In genomic region chr11:20754957-20755356, GRCh38 we compare ENCODE assay signal across 12 cellular contexts.
DNase-seq lines count a peak whose midpoint lies in the region; ATAC-seq, FAIRE-seq and TF ChIP-seq lines count a peak whose summit lies in the region.
"Had no signal": no experiment of that assay in that cellular context is flagged by ENCODE, and none has a peak within 500 bp of the region (broad histone marks: within the 10 kb centered on the region; RNA-seq: fewer than 3 reads in every experiment).

No MANE protein-coding gene starts in this region.

- no peaks in the 10 kb centered on the region for H3K36me3 Mint-ChIP-seq in T-helper 2 cell treated with Interferon-gamma antibody and Interleukin-4, amounts not matched to agents 5 μg/mL and 100 μg/mL, for 36 hours (ENCODE audit: low read depth)

- H3K27ac ChIP-seq in iPS DF 6.9 (ENCODE audit: low read length) = no peak overlapping the region

- H3K4me1 ChIP-seq in iPS DF 6.9 (ENCODE audit: control insufficient read depth, insufficient read depth, low read length) = no peaks in the 10 kb centered on the region

- H3K4me3 ChIP-seq in iPS DF 6.9 (ENCODE audit: low read length) = no peak overlapping the region

- H3K27me3 Mint-ChIP-seq in T-helper 2 cell treated with Interferon-gamma antibody and Interleukin-4, amounts not matched to agents 5 μg/mL and 100 μg/mL, for 36 hours (ENCODE audit: low read depth) = no peaks in the 10 kb centered on the region

- FAIRE-seq in H54 (lab: Jason Lieb, UNC) = peak; percentile 15

- H3K4me3 Mint-ChIP-seq in T-helper 2 cell treated with Interferon-gamma antibody and Interleukin-4, amounts not matched to agents 5 μg/mL and 100 μg/mL, for 36 hours = no peak overlapping the region
- H3K4me3 Mint-ChIP-seq: T-helper 1 cell treated with Interleukin-12 subunit alpha and Interleukin-12 subunit beta and Interleukin-4 antibody, amounts not matched to agents 30 μg/mL and 1 μg/mL, for 36 hours had no signal

- no peaks in the 10 kb centered on the region for H3K27me3 ChIP-seq in iPS DF 6.9 (ENCODE audit: control insufficient read depth, insufficient read depth, low read length)

- H3K36me3 ChIP-seq in iPS DF 6.9 (ENCODE audit: control insufficient read depth, insufficient read depth, low read length) = no peaks in the 10 kb centered on the region

- DNase-seq in DMS 273 (lab: John Stamatoyannopoulos, UW; ENCODE audit: unreplicated experiment) = peak; percentile 35
- no peak for DNase-seq in DMS 273 treated with DMSO at 0.1 percent for 48 hours (lab: John Stamatoyannopoulos, UW)
- peak; percentile 25 for DNase-seq in H54 (ENCODE audit: insufficient read length, low spot score)
- peak; percentile 98 for DNase-seq in NCI-H69 (lab: John Stamatoyannopoulos, UW)
- peak; percentile 27 for DNase-seq in iPS DF 6.9 (ENCODE audit: low read depth, low spot score)
- DNase-seq in T-helper 2 cell treated with Interferon-gamma antibody and Interleukin-4, amounts not matched to agents 5 μg/mL and 100 μg/mL, for 36 hours (ENCODE audit: low spot score) = no peak
- DNase-seq in activated effector memory CD4-positive, alpha-beta T cell treated with Interleukin-2 at 50 U/mL for 16 hours = no peak
- DNase-seq: 8988T; amniotic stem cell; effector CD4-positive, alpha-beta T cell had no signal

- H3K27ac Mint-ChIP-seq in T-helper 2 cell treated with Interferon-gamma antibody and Interleukin-4, amounts not matched to agents 5 μg/mL and 100 μg/mL, for 36 hours = no peak overlapping the region
- H3K27ac Mint-ChIP-seq: T-helper 1 cell treated with Interleukin-12 subunit alpha and Interleukin-12 subunit beta and Interleukin-4 antibody, amounts not matched to agents 30 μg/mL and 1 μg/mL, for 36 hours had no signal

- no peaks in the 10 kb centered on the region for H3K9me3 Mint-ChIP-seq in T-helper 2 cell treated with Interferon-gamma antibody and Interleukin-4, amounts not matched to agents 5 μg/mL and 100 μg/mL, for 36 hours
- H3K9me3 Mint-ChIP-seq: T-helper 1 cell treated with Interleukin-12 subunit alpha and Interleukin-12 subunit beta and Interleukin-4 antibody, amounts not matched to agents 30 μg/mL and 1 μg/mL, for 36 hours had no signal

- no peaks in the 10 kb centered on the region for H3K4me1 Mint-ChIP-seq in T-helper 2 cell treated with Interferon-gamma antibody and Interleukin-4, amounts not matched to agents 5 μg/mL and 100 μg/mL, for 36 hours (ENCODE audit: low read depth)

- no peaks in the 10 kb centered on the region for H3K9me3 ChIP-seq in iPS DF 6.9 (ENCODE audit: control insufficient read depth, insufficient read depth, low read length)

- no peak for TF ChIP-seq POLR2A in H54 (IDR thresholded peaks at IDR 0.05; ENCODE audit: low read depth, low read length)

- WGBS in iPS DF 6.9 (ENCODE audit: insufficient coverage, insufficient read length) = no CpG with 5 or more reads among the region's 6 CpGs

- ATAC-seq in GM18519 (IDR thresholded peaks at IDR 0.05; ENCODE audit: low FRiP score, unreplicated experiment) = no peak

Comparison
In these comparisons a context has a peak if more than half of its experiments do, and no peak if none do; other contexts are left out.
1. DNase-seq: peak in DMS 273 (single experiment), H54 (single experiment), NCI-H69 (single experiment) and iPS DF 6.9 (single experiment); none in DMS 273 treated with DMSO at 0.1 percent for 48 hours (single experiment), T-helper 2 cell treated with Interferon-gamma antibody and Interleukin-4, amounts not matched to agents 5 μg/mL and 100 μg/mL, for 36 hours (single experiment) and activated effector memory CD4-positive, alpha-beta T cell treated with Interleukin-2 at 50 U/mL for 16 hours (single experiment).